9 cellular contexts compared by ENCODE assay signal in the genomic region with DNA sequence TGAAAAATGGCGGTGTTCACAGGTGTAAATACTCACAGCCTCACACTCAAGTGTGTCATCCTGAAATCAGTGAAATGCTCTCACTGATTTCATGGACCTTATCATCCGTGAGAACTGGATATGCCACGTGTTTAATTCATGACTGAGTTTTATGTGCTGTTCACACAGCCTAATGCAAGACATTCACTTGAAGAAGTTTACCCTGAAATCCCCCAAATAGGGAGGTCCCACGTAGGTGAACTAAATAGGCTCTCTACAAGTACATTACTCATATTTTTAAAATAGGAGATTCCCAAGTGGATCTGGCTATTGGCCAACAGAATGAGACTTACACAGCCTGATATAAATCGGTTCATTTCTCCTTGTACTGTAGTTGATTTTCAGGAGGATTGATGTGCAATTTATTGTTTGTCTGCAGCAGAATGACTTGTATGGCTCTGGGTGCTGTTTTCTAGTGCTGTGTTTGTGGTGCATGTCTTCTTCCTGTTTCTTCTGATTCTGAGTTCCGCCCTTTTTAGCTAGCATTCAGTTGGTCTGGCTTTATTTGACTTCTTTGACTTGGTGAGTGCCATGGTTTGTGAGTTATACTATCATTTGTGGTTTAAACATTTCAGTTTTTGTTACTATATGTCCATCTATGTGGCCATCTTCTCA. TPM values are rescaled to one million over a fixed set of nuclear protein-coding genes. Genes with fewer than 3 reads are reported as not detected.
DNase-seq lines count a peak whose midpoint lies in the region; ATAC-seq, FAIRE-seq and TF ChIP-seq lines count a peak whose summit lies in the region.
"Had no signal": no experiment of that assay in that cellular context is flagged by ENCODE, and none has a peak within 500 bp of the region (broad histone marks: within the 10 kb centered on the region; RNA-seq: fewer than 3 reads in every experiment).

No MANE protein-coding gene starts in this region.

- no peaks in the 10 kb centered on the region for H3K9me3 ChIP-seq in endothelial cell of umbilical vein (replicated peaks; ENCODE audit: control insufficient read depth, insufficient read depth, low read length)

- no peak overlapping the region for H3K4me3 ChIP-seq in endothelial cell of umbilical vein (replicated peaks in 1 of 3; ENCODE audit: insufficient read depth in 1 of 3, low read depth in 1 of 3, low read length in 3 of 3)

- H3K9ac ChIP-seq in endothelial cell of umbilical vein (replicated peaks; ENCODE audit: extremely low read depth, insufficient read depth, low read length): no peak overlapping the region

- no peak for FAIRE-seq in endothelial cell of umbilical vein (lab: Jason Lieb, UNC)

- peak overlapping the region; percentile 12 for H3K27ac Mint-ChIP-seq in activated CD4-positive, alpha-beta T cell treated with anti-CD3 and anti-CD28 coated beads, Interleukin-2, amount 10 ng/mL, durations not matched to agents 7 days and 5 days
- no peak overlapping the region for H3K27ac Mint-ChIP-seq in T-cell
- H3K27ac Mint-ChIP-seq in activated T-helper 17 cell treated with anti-CD3 and anti-CD28 coated beads, Interleukin-2, amount 50 U/mL, for 72 hours: no peak overlapping the region

- dilution Hi-C loops in endothelial cell of umbilical vein (cut with MboI; ENCODE audit: extremely low pct_ligation_motif_present, low sequenced_read_pairs): no loop called here

- H3K9me3 Mint-ChIP-seq in activated CD4-positive, alpha-beta T cell treated with anti-CD3 and anti-CD28 coated beads, Interleukin-2, amount 10 ng/mL, durations not matched to agents 7 days and 5 days: no peaks in the 10 kb centered on the region
- H3K9me3 Mint-ChIP-seq in T-cell: peaks cover 3 to 9% (median 9%) of the 10 kb centered on the region in 3 donors
- H3K9me3 Mint-ChIP-seq in activated T-helper 17 cell treated with anti-CD3 and anti-CD28 coated beads, Interleukin-2, amount 50 U/mL, for 72 hours: peaks cover 7% of the 10 kb centered on the region

- H3K4me2 ChIP-seq in endothelial cell of umbilical vein (ENCODE audit: insufficient read depth, low read length): no peak overlapping the region

- ATAC-seq in HG03280 (IDR thresholded peaks at IDR 0.05; ENCODE audit: unreplicated experiment): peak; percentile 50
- no peak for ATAC-seq in T-cell (replicated peaks in 1 of 4)
- no peak for ATAC-seq in activated T-helper 17 cell treated with anti-CD3 and anti-CD28 coated beads, Interleukin-2, amount 50 U/mL, for 72 hours (replicated peaks)
- no peak for ATAC-seq in HG03135 (IDR thresholded peaks at IDR 0.05; ENCODE audit: unreplicated experiment)

- no peak for TF ChIP-seq CTCF in endothelial cell of umbilical vein (IDR thresholded peaks at IDR 0.05; ENCODE audit: extremely low read depth in 1 of 2, insufficient read depth in 1 of 2, low read depth in 1 of 2, low read length in 2 of 2)

- CTCF ChIA-PET in activated CD4-positive, alpha-beta T cell treated with anti-CD3 and anti-CD28 coated beads, Interleukin-2, amount 10 ng/mL, durations not matched to agents 7 days and 5 days (lab: Charles Lee): interaction anchor here (0.5 kb wide), 1 partner anchor 10 kb away, joined by 3 read pairs; no protein-coding TSS in a partner anchor
- CTCF ChIA-PET in endothelial cell of umbilical vein (lab: Charles Lee): interaction anchor here (0.9 to 1.9 kb wide), 6 partner anchors 9 to 102 kb away, joined by 3 to 6 read pairs (median 4); no protein-coding TSS in a partner anchor
- CTCF ChIA-PET in T-cell (lab: Charles Lee): no interaction called here

- no peak overlapping the region for H3K4me3 Mint-ChIP-seq in activated CD4-positive, alpha-beta T cell treated with anti-CD3 and anti-CD28 coated beads, Interleukin-2, amount 10 ng/mL, durations not matched to agents 7 days and 5 days
- no peak overlapping the region for H3K4me3 Mint-ChIP-seq in T-cell
- H3K4me3 Mint-ChIP-seq in activated T-helper 17 cell treated with anti-CD3 and anti-CD28 coated beads, Interleukin-2, amount 50 U/mL, for 72 hours: no peak overlapping the region
- H3K4me3 Mint-ChIP-seq: CD8-positive, alpha-beta memory T cell had no signal

- peak overlapping the region; percentile 36 for H3K27ac ChIP-seq in endothelial cell of umbilical vein (ENCODE audit: insufficient read depth, low read depth, low read length)

- POLR2A ChIA-PET in activated CD4-positive, alpha-beta T cell treated with anti-CD3 and anti-CD28 coated beads, Interleukin-2, amount 10 ng/mL, durations not matched to agents 7 days and 5 days (lab: Charles Lee): no interaction called here
- POLR2A ChIA-PET in endothelial cell of umbilical vein (lab: Charles Lee) (no interaction called here), T-cell (lab: Charles Lee) (no interaction called here)

- intact Hi-C loops in endothelial cell of umbilical vein (cut with micrococcal nuclease): no loop called here

- peaks cover 11% of the 10 kb centered on the region for H3K4me1 Mint-ChIP-seq in activated CD4-positive, alpha-beta T cell treated with anti-CD3 and anti-CD28 coated beads, Interleukin-2, amount 10 ng/mL, durations not matched to agents 7 days and 5 days
- peaks cover 5 to 14% (median 9%) of the 10 kb centered on the region in 3 donors for H3K4me1 Mint-ChIP-seq in T-cell
- peaks cover 4% of the 10 kb centered on the region for H3K4me1 Mint-ChIP-seq in activated T-helper 17 cell treated with anti-CD3 and anti-CD28 coated beads, Interleukin-2, amount 50 U/mL, for 72 hours

- H3K36me3 ChIP-seq in endothelial cell of umbilical vein (ENCODE audit: control insufficient read depth in 2 of 2, extremely low read depth in 1 of 2, insufficient read depth in 2 of 2, low read length in 2 of 2): no peaks in the 10 kb centered on the region

- no peaks in the 10 kb centered on the region for H3K36me3 Mint-ChIP-seq in activated CD4-positive, alpha-beta T cell treated with anti-CD3 and anti-CD28 coated beads, Interleukin-2, amount 10 ng/mL, durations not matched to agents 7 days and 5 days (ENCODE audit: low read depth)
- no peaks in the 10 kb centered on the region for H3K36me3 Mint-ChIP-seq in T-cell
- no peaks in the 10 kb centered on the region for H3K36me3 Mint-ChIP-seq in activated T-helper 17 cell treated with anti-CD3 and anti-CD28 coated beads, Interleukin-2, amount 50 U/mL, for 72 hours (ENCODE audit: low read depth)
- H3K36me3 Mint-ChIP-seq: CD8-positive, alpha-beta memory T cell had no signal

- H3K9me1 ChIP-seq in endothelial cell of umbilical vein (replicated peaks; ENCODE audit: control insufficient read depth, extremely low read depth, insufficient read depth, low read length): no peaks in the 10 kb centered on the region

- H2AFZ ChIP-seq in endothelial cell of umbilical vein (ENCODE audit: low read depth, low read length): no peak overlapping the region

- H3K79me2 ChIP-seq in endothelial cell of umbilical vein (ENCODE audit: control insufficient read depth, insufficient read depth, low read length): peaks cover 99% of the 10 kb centered on the region

- peaks cover 3% of the 10 kb centered on the region for H4K20me1 ChIP-seq in endothelial cell of umbilical vein (replicated peaks; ENCODE audit: control insufficient read depth, extremely low read depth, insufficient read depth, low read length)

- TF ChIP-seq POLR2A in endothelial cell of umbilical vein (IDR thresholded peaks at IDR 0.05; ENCODE audit: low read depth, low read length): no peak

- peaks cover 8% of the 10 kb centered on the region for H3K27me3 Mint-ChIP-seq in activated CD4-positive, alpha-beta T cell treated with anti-CD3 and anti-CD28 coated beads, Interleukin-2, amount 10 ng/mL, durations not matched to agents 7 days and 5 days
- peaks cover 2 to 10% of the 10 kb centered on the region in 2 donors for H3K27me3 Mint-ChIP-seq in T-cell
- H3K27me3 Mint-ChIP-seq in activated T-helper 17 cell treated with anti-CD3 and anti-CD28 coated beads, Interleukin-2, amount 50 U/mL, for 72 hours: peaks cover 16% of the 10 kb centered on the region

- H3K27me3 ChIP-seq in endothelial cell of umbilical vein (ENCODE audit: control insufficient read depth in 2 of 2, insufficient read depth in 2 of 2, low read length in 2 of 2): no peaks in the 10 kb centered on the region

- no peak for DNase-seq in activated CD4-positive, alpha-beta T cell treated with anti-CD3 and anti-CD28 coated beads, Interleukin-2, amount 10 ng/mL, durations not matched to agents 7 days and 5 days
- no peak for DNase-seq in activated CD4-positive, alpha-beta T cell treated with anti-CD3 and anti-CD28 coated beads, Interleukin-2, amount 50 U/mL, for 4 hours
- DNase-seq in endothelial cell of umbilical vein (ENCODE audit: low read depth, low spot score) (peak; percentile 51), superior temporal gyrus (ENCODE audit: extremely low spot score) (peak; percentile 16), T-cell (no peak)
- DNase-seq: CD8-positive, alpha-beta memory T cell had no signal

- no TSS peak for BruUV-seq in endothelial cell of umbilical vein (replicated peaks; lab: Mats Ljungman, UMichigan)

- H3K4me1 ChIP-seq in endothelial cell of umbilical vein (ENCODE audit: control insufficient read depth, extremely low read depth, insufficient read depth, low read length): peaks cover 66% of the 10 kb centered on the region

TF ChIP-seq in endothelial cell of umbilical vein, 7 proteins besides CTCF, POLR2A, EP300 and RAD21:
- TF ChIP-seq POLR2AphosphoS5 (IDR thresholded peaks at IDR 0.05; ENCODE audit: insufficient read depth, low read depth, low read length): peak; percentile 13
- TF ChIP-seq JUN (IDR thresholded peaks at IDR 0.05; ENCODE audit: borderline replicate concordance, insufficient read depth, insufficient read length, low read depth): no peak

RNA-seq across cellular contexts. Expression of gene TRIO, which starts 25.1 kb away (rescaled TPM):
- 1 to 10 TPM; 3.7 to 4.2 TPM for total RNA-seq in activated CD4-positive, alpha-beta T cell treated with anti-CD3 and anti-CD28 coated beads, Interleukin-2, amount 10 ng/mL, durations not matched to agents 7 days and 5 days
- total RNA-seq in endothelial cell of umbilical vein (242 and 248 TPM in 2 replicates), T-cell (10 to 100 TPM in 3 of 5 donors, 1 to 10 TPM in 2; 6.2 to 31.1 (median 11.8) TPM)
- 78.8 and 82.9 TPM in 2 replicates for polyA plus RNA-seq in endothelial cell of umbilical vein
- 78.5 and 80.6 TPM in 2 replicates for polyA plus RNA-seq in endothelial cell of umbilical vein (2011; cell fraction: cytosol; rRNA removed)
- 578 and 654 TPM in 2 replicates for polyA plus RNA-seq in endothelial cell of umbilical vein (2011; cell fraction: nucleus; rRNA removed)
- polyA plus RNA-seq in endothelial cell of umbilical vein (2012): 97.7 and 123 TPM in 2 replicates
- 717 and 753 TPM in 2 replicates for polyA minus RNA-seq in endothelial cell of umbilical vein
- polyA minus RNA-seq in endothelial cell of umbilical vein (2011; cell fraction: cytosol; rRNA and poly(A)+ RNA removed): 58.8 TPM
- polyA minus RNA-seq in endothelial cell of umbilical vein (2011; cell fraction: nucleus; rRNA and poly(A)+ RNA removed): 902 and 1,116 TPM in 2 replicates
- total RNA-seq in activated T-helper 17 cell treated with anti-CD3 and anti-CD28 coated beads, Interleukin-2, amount 50 U/mL, for 72 hours: 10 to 100 TPM; 13.6 to 21.5 TPM

Comparison
In these comparisons a context has a peak if more than half of its experiments do, and no peak if none do; other contexts are left out.
1. DNase-seq: peak in endothelial cell of umbilical vein (single experiment) and superior temporal gyrus (single experiment); none in activated CD4-positive, alpha-beta T cell treated with anti-CD3 and anti-CD28 coated beads, Interleukin-2, amount 10 ng/mL, durations not matched to agents 7 days and 5 days (single experiment), activated CD4-positive, alpha-beta T cell treated with anti-CD3 and anti-CD28 coated beads, Interleukin-2, amount 50 U/mL, for 4 hours (0 of 2) and T-cell (0 of 34).
2. CTCF ChIA-PET loops: an anchor here in activated CD4-positive, alpha-beta T cell treated with anti-CD3 and anti-CD28 coated beads, Interleukin-2, amount 10 ng/mL, durations not matched to agents 7 days and 5 days (0.5 kb wide) and endothelial cell of umbilical vein (0.9 to 1.9 kb wide); none called in T-cell.